ENCODE assay signal across 8 cellular contexts in the genomic region with DNA sequence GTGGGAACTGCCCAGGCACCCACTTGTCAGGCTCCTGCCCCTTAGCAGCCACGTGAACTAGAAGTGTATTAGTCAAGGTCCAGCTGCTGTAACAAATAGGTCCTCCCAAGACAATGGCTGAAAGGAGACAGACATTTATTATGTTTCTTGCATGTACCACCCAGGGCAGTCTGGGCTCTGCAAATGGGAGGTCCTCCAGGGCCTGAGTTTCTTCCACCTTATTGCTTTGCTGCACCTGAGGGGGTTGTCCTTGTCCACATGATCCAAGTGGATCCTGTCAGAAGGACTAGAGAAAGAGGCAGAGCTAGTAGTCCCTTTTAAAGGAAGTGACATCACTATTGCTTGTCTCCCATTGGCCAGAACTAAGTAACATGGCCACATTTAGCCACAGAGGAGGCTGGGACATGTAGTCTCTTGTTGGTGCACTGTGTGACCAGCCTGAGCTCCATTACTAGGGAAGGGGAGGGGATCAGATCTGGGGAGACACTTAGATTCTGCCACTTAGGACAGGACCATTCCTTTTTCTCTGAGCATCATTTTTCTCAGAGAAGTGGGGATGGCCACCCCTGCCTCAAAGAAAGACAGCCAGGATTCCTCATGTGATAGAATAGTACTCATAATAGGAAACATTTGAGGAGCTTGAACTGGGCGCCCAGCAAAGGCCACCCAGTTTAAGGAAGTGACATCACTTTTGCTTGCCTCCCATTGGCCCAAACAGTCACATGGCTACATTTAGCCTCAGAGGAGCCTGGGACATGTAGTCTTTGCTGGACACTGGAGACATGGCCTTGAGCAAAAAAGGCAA. TPM values are rescaled to one million over a fixed set of nuclear protein-coding genes. Genes with fewer than 3 reads are reported as not detected.
DNase-seq lines count a peak whose midpoint lies in the region; ATAC-seq and TF ChIP-seq lines count a peak whose summit lies in the region.

No MANE protein-coding gene starts in this region.

- no peak overlapping the region for H3K27ac Mint-ChIP-seq in activated T-cell treated with anti-CD3 and anti-CD28 coated beads, Interleukin-2, amount 50 U/mL, for 72 hours
- H3K27ac Mint-ChIP-seq in activated B cell treated with CpG ODN at 0.5 μM for 24 hours, result no peak overlapping the region

- POLR2A ChIA-PET in activated B cell treated with CpG ODN at 0.5 μM for 24 hours (lab: Charles Lee), result interaction anchor here (0.6 to 1.0 kb wide), 2 partner anchors 110 to 127 kb away, joined by 3 to 4 read pairs; a partner anchor contains a TSS

- intact Hi-C loops in activated B cell treated with CpG ODN at 0.5 μM for 24 hours (cut with micrococcal nuclease), result loop anchor here (1.0 kb wide), 1 partner anchor 15 kb away; a partner anchor contains a TSS

- DNase-seq in activated T-cell treated with anti-CD3 and anti-CD28 coated beads, Interleukin-2, amount 50 U/mL, for 72 hours, result peak; percentile 38 to 49
- DNase-seq in activated T-cell treated with anti-CD3 and anti-CD28 coated beads, Interleukin-2, amount 50 U/mL, for 1 hour, result no peak
- DNase-seq in NCI-H2029 (lab: John Stamatoyannopoulos, UW), result peak; percentile 37
- no peak for DNase-seq in activated B cell treated with CpG ODN at 0.5 μM for 24 hours
- peak; percentile 58 for DNase-seq in hepatic stellate cell (ENCODE audit: low spot score)
- no peak for DNase-seq in T-helper 9 cell
- DNase-seq in NCI-H187 (lab: John Stamatoyannopoulos, UW), result no peak

- peaks cover 0 to 3% of the 10 kb centered on the region in 2 donors for H3K9me3 Mint-ChIP-seq in activated T-cell treated with anti-CD3 and anti-CD28 coated beads, Interleukin-2, amount 50 U/mL, for 72 hours
- peaks cover 3% of the 10 kb centered on the region for H3K9me3 Mint-ChIP-seq in activated B cell treated with CpG ODN at 0.5 μM for 24 hours

- peaks cover 4% of the 10 kb centered on the region for H3K4me1 Mint-ChIP-seq in activated T-cell treated with anti-CD3 and anti-CD28 coated beads, Interleukin-2, amount 50 U/mL, for 72 hours (ENCODE audit: low read depth)
- H3K4me1 Mint-ChIP-seq in activated B cell treated with CpG ODN at 0.5 μM for 24 hours, result no peaks in the 10 kb centered on the region

- CTCF ChIA-PET in activated B cell treated with CpG ODN at 0.5 μM for 24 hours (lab: Charles Lee), result interaction anchor here (0.9 kb wide), 1 partner anchor 110 kb away, joined by 3 read pairs; a partner anchor contains a TSS

- peaks cover 12 to 31% of the 10 kb centered on the region in 2 donors for H3K36me3 Mint-ChIP-seq in activated T-cell treated with anti-CD3 and anti-CD28 coated beads, Interleukin-2, amount 50 U/mL, for 72 hours (ENCODE audit: insufficient read depth in 2 of 2)
- H3K36me3 Mint-ChIP-seq in activated B cell treated with CpG ODN at 0.5 μM for 24 hours (ENCODE audit: low read depth), result peaks cover 66% of the 10 kb centered on the region

- ATAC-seq in activated T-cell treated with anti-CD3 and anti-CD28 coated beads, Interleukin-2, amount 50 U/mL, for 72 hours (replicated peaks in 1 of 2), result peak; percentile 90 to 91
- peak; percentile 82 for ATAC-seq in activated B cell treated with CpG ODN at 0.5 μM for 24 hours (ENCODE audit: low read depth)
- ATAC-seq in GM18870 (IDR thresholded peaks at IDR 0.05; ENCODE audit: unreplicated experiment), result no peak

- H3K27me3 Mint-ChIP-seq in activated T-cell treated with anti-CD3 and anti-CD28 coated beads, Interleukin-2, amount 50 U/mL, for 72 hours (ENCODE audit: low read depth), result no peaks in the 10 kb centered on the region
- no peaks in the 10 kb centered on the region for H3K27me3 Mint-ChIP-seq in activated B cell treated with CpG ODN at 0.5 μM for 24 hours

- H3K4me3 Mint-ChIP-seq in activated T-cell treated with anti-CD3 and anti-CD28 coated beads, Interleukin-2, amount 50 U/mL, for 72 hours, result no peak overlapping the region
- H3K4me3 Mint-ChIP-seq in activated B cell treated with CpG ODN at 0.5 μM for 24 hours, result no peak overlapping the region

- TF ChIP-seq CTCF in activated B cell treated with CpG ODN at 0.5 μM for 24 hours (IDR thresholded peaks at IDR 0.05), result no peak

RNA-seq across cellular contexts. Expression of a gene that starts 15.1 kb away (rescaled TPM):
- 10 to 100 TPM; 39.4 to 44.7 TPM for total RNA-seq in activated T-cell treated with anti-CD3 and anti-CD28 coated beads, Interleukin-2, amount 50 U/mL, for 72 hours
- 32.4 and 35.6 TPM in 2 replicates for total RNA-seq in activated B cell treated with CpG ODN at 0.5 μM for 24 hours

RNA-seq across cellular contexts. Expression of a gene that starts 15.2 kb away (rescaled TPM):
- 10 to 100 TPM; 13.2 to 15.7 TPM for total RNA-seq in activated T-cell treated with anti-CD3 and anti-CD28 coated beads, Interleukin-2, amount 50 U/mL, for 72 hours
- 1.2 and 2.0 TPM in 2 replicates for total RNA-seq in activated B cell treated with CpG ODN at 0.5 μM for 24 hours

RNA-seq across cellular contexts. Expression of a gene that starts 17.1 kb away (rescaled TPM):
- total RNA-seq in activated T-cell treated with anti-CD3 and anti-CD28 coated beads, Interleukin-2, amount 50 U/mL, for 72 hours, result under 1 TPM in 1 of 2 donors, not detected in 1; 0.81 TPM
- total RNA-seq in activated B cell treated with CpG ODN at 0.5 μM for 24 hours, result 0.44 TPM in 1 of 2 replicates, not detected in the other

RNA-seq across cellular contexts. Expression of a gene that starts 31.2 kb away (rescaled TPM):
- total RNA-seq in activated T-cell treated with anti-CD3 and anti-CD28 coated beads, Interleukin-2, amount 50 U/mL, for 72 hours, result 10 to 100 TPM; 62.9 to 79.8 TPM
- total RNA-seq in activated B cell treated with CpG ODN at 0.5 μM for 24 hours, result 71.4 and 83.4 TPM in 2 replicates

RNA-seq across cellular contexts. Expression of a gene that starts 44.2 kb away (rescaled TPM):
- 1 to 10 TPM; 3.1 to 3.8 TPM for total RNA-seq in activated T-cell treated with anti-CD3 and anti-CD28 coated beads, Interleukin-2, amount 50 U/mL, for 72 hours
- not detected in 2 replicates for total RNA-seq in activated B cell treated with CpG ODN at 0.5 μM for 24 hours

Comparison
In these comparisons a context has a peak if more than half of its experiments do, and no peak if none do; other contexts are left out.
1. DNase-seq: peak in activated T-cell treated with anti-CD3 and anti-CD28 coated beads, Interleukin-2, amount 50 U/mL, for 72 hours (2 of 2), NCI-H2029 (single experiment) and hepatic stellate cell (single experiment); none in activated T-cell treated with anti-CD3 and anti-CD28 coated beads, Interleukin-2, amount 50 U/mL, for 1 hour (single experiment), activated B cell treated with CpG ODN at 0.5 μM for 24 hours (single experiment), T-helper 9 cell (single experiment) and NCI-H187 (0 of 2).